15 cellular contexts compared by ENCODE assay signal in the genomic region with DNA sequence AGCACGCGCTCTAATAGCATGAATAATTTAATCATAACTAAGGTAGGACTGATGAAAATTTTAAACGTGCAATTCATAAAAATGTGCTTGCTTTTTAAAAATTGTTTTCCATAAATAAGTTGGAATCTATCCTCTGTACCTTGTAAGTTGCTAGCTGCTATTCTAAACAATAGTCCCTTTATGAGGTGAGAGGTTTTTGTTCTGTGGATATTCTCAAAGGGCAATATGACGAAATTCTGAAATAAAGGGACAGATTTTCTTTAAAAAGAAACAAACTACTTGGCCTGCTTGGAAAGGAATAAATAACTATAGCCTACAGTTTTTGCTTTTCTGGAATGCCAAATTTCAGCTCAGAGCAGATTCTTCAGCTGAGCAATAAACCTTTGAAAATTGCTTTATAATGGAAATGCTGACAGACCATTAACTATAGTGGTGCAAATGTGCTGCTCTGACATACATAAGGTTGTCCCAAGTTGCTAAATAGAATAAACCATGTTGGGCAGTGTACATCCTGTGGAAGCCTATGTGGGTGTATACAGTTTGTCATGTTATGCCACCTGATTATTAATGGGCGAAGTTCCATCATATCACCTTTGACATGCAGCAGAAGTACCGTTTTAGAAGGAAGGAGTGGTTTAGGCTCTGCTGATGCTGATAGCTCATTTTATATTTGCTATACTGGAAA.
"Had no signal": no experiment of that assay in that cellular context is flagged by ENCODE, and none has a peak within 500 bp of the region (broad histone marks: within the 10 kb centered on the region; RNA-seq: fewer than 3 reads in every experiment).

No MANE protein-coding gene starts in this region.

- H3K27me3 ChIP-seq: ascending aorta, tibial artery had no signal

- H3K9me3 ChIP-seq: ascending aorta, lower lobe of right lung, tibial artery had no signal

- ATAC-seq: activated T-cell treated with anti-CD3 and anti-CD28 coated beads, Interleukin-2, amount 50 U/mL, for 72 hours; lower lobe of right lung had no signal

- H3K27me3 Mint-ChIP-seq: activated naive CD4-positive, alpha-beta T cell treated with anti-CD3 and anti-CD28 coated beads, Interleukin-2, amount 50 U/mL, for 24 hours had no signal

- FAIRE-seq: urothelium cell line had no signal

- H3K4me3 Mint-ChIP-seq: activated naive CD4-positive, alpha-beta T cell treated with anti-CD3 and anti-CD28 coated beads, Interleukin-2, amount 50 U/mL, for 24 hours; activated T-cell treated with anti-CD3 and anti-CD28 coated beads, Interleukin-2, amount 50 U/mL, for 72 hours; neural crest cell; T-helper 2 cell treated with Interferon-gamma antibody and Interleukin-4, amounts not matched to agents 5 μg/mL and 100 μg/mL, for 36 hours had no signal

- H3K36me3 ChIP-seq: ascending aorta, lower lobe of right lung, tibial artery had no signal

- H3K27ac Mint-ChIP-seq: activated T-cell treated with anti-CD3 and anti-CD28 coated beads, Interleukin-2, amount 50 U/mL, for 72 hours; T-helper 2 cell treated with Interferon-gamma antibody and Interleukin-4, amounts not matched to agents 5 μg/mL and 100 μg/mL, for 36 hours had no signal

- DNase-seq: activated CD4-positive, CD25-positive, alpha-beta regulatory T cell treated with anti-CD3 and anti-CD28 coated beads, Interleukin-2, amount 50 U/mL, for 72 hours; activated gamma-delta T cell; activated T-cell treated with anti-CD3 and anti-CD28 coated beads, Interleukin-2, amount 50 U/mL, for 72 hours; effector memory CD4-positive, alpha-beta T cell; foreskin fibroblast; lower lobe of right lung; retina; stimulated activated CD4-positive, alpha-beta T cell treated with anti-CD3 and anti-CD28 coated beads, Interleukin-2, amount 100 ng/mL, for 24 hours; stimulated activated naive CD4-positive, alpha-beta T cell treated with Interleukin-2 at 50 U/mL for 16 hours; tibial artery had no signal

- H3K27ac ChIP-seq: ascending aorta, lower lobe of right lung, tibial artery had no signal

- H3K9me3 Mint-ChIP-seq: activated naive CD4-positive, alpha-beta T cell treated with anti-CD3 and anti-CD28 coated beads, Interleukin-2, amount 50 U/mL, for 24 hours; activated T-cell treated with anti-CD3 and anti-CD28 coated beads, Interleukin-2, amount 50 U/mL, for 72 hours; neural crest cell; T-helper 2 cell treated with Interferon-gamma antibody and Interleukin-4, amounts not matched to agents 5 μg/mL and 100 μg/mL, for 36 hours had no signal

- H3K4me3 ChIP-seq: ascending aorta, lower lobe of right lung, tibial artery had no signal
